2 cellular contexts compared by ENCODE assay signal in genomic region chrX:132044953-132045352, GRCh38.
TF ChIP-seq lines count a peak whose summit lies in the region.

No MANE protein-coding gene starts in this region.

TF ChIP-seq in GM23338, 12 proteins besides CTCF, POLR2A, EP300 and RAD21:
- no peak for TF ChIP-seq EZH2phosphoT487 (IDR thresholded peaks at IDR 0.05; ENCODE audit: unreplicated experiment)
- no peak for TF ChIP-seq REST (IDR thresholded peaks at IDR 0.05; ENCODE audit: unreplicated experiment)
- TF ChIP-seq EZH2 (IDR thresholded peaks at IDR 0.05; ENCODE audit: low read depth, unreplicated experiment): no peak
- TF ChIP-seq STAT1 (IDR thresholded peaks at IDR 0.05; ENCODE audit: unreplicated experiment): no peak
- no peak for TF ChIP-seq ETS1 (IDR thresholded peaks at IDR 0.05)
- no peak for TF ChIP-seq ZNF114 (CRISPR knock-in tag; IDR thresholded peaks at IDR 0.05)
- TF ChIP-seq POLR2AphosphoS5 (IDR thresholded peaks at IDR 0.05; ENCODE audit: low read depth): no peak
- no peak for TF ChIP-seq ZNF331 (CRISPR knock-in tag; IDR thresholded peaks at IDR 0.05; ENCODE audit: low read depth)
- no peak for TF ChIP-seq JUNB (IDR thresholded peaks at IDR 0.05; ENCODE audit: unreplicated experiment)
- no peak for TF ChIP-seq ZNF462 (CRISPR knock-in tag; IDR thresholded peaks at IDR 0.05)
- TF ChIP-seq CREB1 (CRISPR knock-in tag; IDR thresholded peaks at IDR 0.05; ENCODE audit: low read depth): no peak
- TF ChIP-seq NANOG (IDR thresholded peaks at IDR 0.05; ENCODE audit: borderline replicate concordance): no peak
TF ChIP-seq in GM23338: peak in this region for 0.

TF ChIP-seq in K562, 482 proteins besides CTCF, POLR2A, EP300 and RAD21 (continues in another document):
- TF ChIP-seq SPI1 (IDR thresholded peaks at IDR 0.05; ENCODE audit: borderline replicate concordance, low read depth, low read length) (no peak), TAL1 (IDR thresholded peaks at IDR 0.05) (0 out of 2 replicates have a peak, but pooled peaks have one; percentile 9), CTCFL (IDR thresholded peaks at IDR 0.05; ENCODE audit: borderline replicate concordance, insufficient read depth, low read depth, low read length, poor library complexity, severe bottlenecking) (no peak), ZNF184 (CRISPR knock-in tag; IDR thresholded peaks at IDR 0.05) (no peak), TAF7 (tag; IDR thresholded peaks at IDR 0.05) (no peak), ATF6 (CRISPR knock-in tag; IDR thresholded peaks at IDR 0.05) (no peak), HIVEP1 (CRISPR knock-in tag; IDR thresholded peaks at IDR 0.05) (no peak), PBX2 (CRISPR knock-in tag; IDR thresholded peaks at IDR 0.05; ENCODE audit: low read depth) (no peak), PBX2 (tag; conservative IDR thresholded peaks at IDR 0.05; ENCODE audit: low read depth) (0 out of 2 replicates have a peak, but pooled peaks have one; percentile 8), CEBPZ (IDR thresholded peaks at IDR 0.05; ENCODE audit: borderline replicate concordance, low read depth, low read length) (no peak), ZNF431 (CRISPR knock-in tag; IDR thresholded peaks at IDR 0.05) (no peak), NELFE (IDR thresholded peaks at IDR 0.05; ENCODE audit: insufficient read depth, insufficient read length) (no peak), CBFA2T3 (IDR thresholded peaks at IDR 0.05) (0 out of 2 replicates have a peak, but pooled peaks have one; percentile 3), ZMIZ1 (IDR thresholded peaks at IDR 0.05; ENCODE audit: low read depth in 2 of 2, low read length in 2 of 2) (no peak), NCOR1 (IDR thresholded peaks at IDR 0.05) (peak; percentile 44), E2F3 (CRISPR knock-in tag; IDR thresholded peaks at IDR 0.05) (no peak), RBBP5 (IDR thresholded peaks at IDR 0.05; ENCODE audit: borderline replicate concordance, insufficient read depth, low read length, poor library complexity, severe bottlenecking) (no peak), DPF2 (IDR thresholded peaks at IDR 0.05) (peak; percentile 88), REST (CRISPR knock-in tag; IDR thresholded peaks at IDR 0.05; ENCODE audit: low read depth) (no peak), CHAMP1 (IDR thresholded peaks at IDR 0.05) (no peak), PHF8 (IDR thresholded peaks at IDR 0.05; ENCODE audit: borderline replicate concordance, low read length) (no peak), NBN (IDR thresholded peaks at IDR 0.05; ENCODE audit: low read depth) (0 out of 2 replicates have a peak, but pooled peaks have one; percentile 24), KLF6 (CRISPR knock-in tag; IDR thresholded peaks at IDR 0.05; ENCODE audit: borderline replicate concordance) (no peak), MTA1 (IDR thresholded peaks at IDR 0.05; ENCODE audit: borderline replicate concordance) (0 out of 2 replicates have a peak, but pooled peaks have one; percentile 18), ZBTB8A (IDR thresholded peaks at IDR 0.05; ENCODE audit: partially characterized antibody) (no peak), HDAC3 (IDR thresholded peaks at IDR 0.05; ENCODE audit: borderline replicate concordance, partially characterized antibody) (peak; percentile 37), SRSF9 (IDR thresholded peaks at IDR 0.05; ENCODE audit: borderline replicate concordance, low read depth, low read length) (no peak), PURB (CRISPR knock-in tag; IDR thresholded peaks at IDR 0.05; ENCODE audit: low read depth) (no peak), ZNF449 (CRISPR knock-in tag; IDR thresholded peaks at IDR 0.05) (no peak)
